Comparison of ENCODE assay signal across 9 cellular contexts in genomic region chr5:173326501-173326960, GRCh38. TPM values are rescaled to one million over a fixed set of nuclear protein-coding genes. Genes with fewer than 3 reads are reported as not detected.
A peak's percentile ranks its signal among the peaks of the same experiment; 100 is the strongest.
DNase-seq lines count a peak whose midpoint lies in the region; ATAC-seq and TF ChIP-seq lines count a peak whose summit lies in the region.
"Had no signal": no experiment of that assay in that cellular context is flagged by ENCODE, and none has a peak within 500 bp of the region (broad histone marks: within the 10 kb centered on the region; RNA-seq: fewer than 3 reads in every experiment).

No MANE protein-coding gene starts in this region.

- no peak overlapping the region for H3K4me2 ChIP-seq in parathyroid adenoma (ENCODE audit: low read length)

- H3K4me3 ChIP-seq in GM12865 (ENCODE audit: low read depth, low read length) = peak overlapping the region; percentile 90
- H3K4me3 ChIP-seq in parathyroid adenoma (ENCODE audit: low read depth, low read length) = peak overlapping the region; percentile 36
- no peak overlapping the region for H3K4me3 ChIP-seq in testis

- no peak for TF ChIP-seq POLR2A in testis (IDR thresholded peaks at IDR 0.05)

- H3K4me1 ChIP-seq in parathyroid adenoma (no peaks in the 10 kb centered on the region), testis (peaks cover 38% of the 10 kb centered on the region)

- TF ChIP-seq CTCF in GM12865 (IDR thresholded peaks at IDR 0.05; ENCODE audit: insufficient read depth, low read depth, low read length, missing control alignments) (no peak), parathyroid adenoma (IDR thresholded peaks at IDR 0.05) (no peak), testis (IDR thresholded peaks at IDR 0.05) (no peak)

- H3K9me3 ChIP-seq in parathyroid adenoma (ENCODE audit: control insufficient read depth, low read length) (no peaks in the 10 kb centered on the region), testis (no peaks in the 10 kb centered on the region)

- H2AFZ ChIP-seq in parathyroid adenoma = no peak overlapping the region

- no peaks in the 10 kb centered on the region for H3K27me3 ChIP-seq in parathyroid adenoma (ENCODE audit: control insufficient read depth, insufficient read depth, low read length)
- H3K27me3 ChIP-seq in testis = no peaks in the 10 kb centered on the region

- H3K36me3 ChIP-seq in parathyroid adenoma (ENCODE audit: control insufficient read depth, insufficient read depth, low read length) (no peaks in the 10 kb centered on the region), testis (ENCODE audit: low read depth, missing control alignments) (no peaks in the 10 kb centered on the region)

- H3K27ac ChIP-seq in parathyroid adenoma (peak overlapping the region; percentile 11), testis (no peak overlapping the region)
- H3K27ac ChIP-seq: HL-60 had no signal

- intact Hi-C loops in testis (cut with DNase I; ENCODE audit: low total_unique reads) = no loop called here

- no peaks in the 10 kb centered on the region for H3K79me2 ChIP-seq in parathyroid adenoma

- ATAC-seq in GM19397 (IDR thresholded peaks at IDR 0.05; ENCODE audit: unreplicated experiment) (no peak), HG02970 (IDR thresholded peaks at IDR 0.05; ENCODE audit: low FRiP score, unreplicated experiment) (no peak)

- no peak for DNase-seq in GM12865 (ENCODE audit: low read depth)
- DNase-seq in NCI-H69 (lab: John Stamatoyannopoulos, UW) = peak; percentile 58
- peak; percentile 50 for DNase-seq in dermis blood vessel endothelial cell
- no peak for DNase-seq in testis
- no peak for DNase-seq in stimulated activated CD4-positive, alpha-beta T cell treated with anti-CD3 and anti-CD28 coated beads, Interleukin-12 subunit alpha, Interleukin-12 subunit beta, amount 100 ng/mL, for 4 hours

- WGBS in testis, 2 donors = 48 to 50% methylated on average over 15 of the region's 15 CpGs

- no peak overlapping the region for H3K9ac ChIP-seq in parathyroid adenoma

RNA-seq across cellular contexts. Expression of gene STC2, which starts 1.7 kb away (rescaled TPM):
- total RNA-seq in dermis blood vessel endothelial cell (11.7 and 39.3 TPM in 2 replicates), testis (1 to 10 TPM in 1 of 2 donors, under 1 TPM in 1; 0.87 to 2.0 TPM)
- polyA plus RNA-seq in testis (ENCODE audit: insufficient read depth, low read depth, low replicate concordance) = 2.0 TPM

Comparison
In these comparisons a context has a peak if more than half of its experiments do, and no peak if none do; other contexts are left out.
1. DNase-seq: peak in NCI-H69 (single experiment) and dermis blood vessel endothelial cell (single experiment); none in GM12865 (single experiment), testis (single experiment) and stimulated activated CD4-positive, alpha-beta T cell treated with anti-CD3 and anti-CD28 coated beads, Interleukin-12 subunit alpha, Interleukin-12 subunit beta, amount 100 ng/mL, for 4 hours (single experiment).
2. H3K4me3 ChIP-seq: peak in GM12865 (single experiment) and parathyroid adenoma (single experiment); none in testis (0 of 2).